6 cellular contexts compared by ENCODE assay signal in the genomic region with DNA sequence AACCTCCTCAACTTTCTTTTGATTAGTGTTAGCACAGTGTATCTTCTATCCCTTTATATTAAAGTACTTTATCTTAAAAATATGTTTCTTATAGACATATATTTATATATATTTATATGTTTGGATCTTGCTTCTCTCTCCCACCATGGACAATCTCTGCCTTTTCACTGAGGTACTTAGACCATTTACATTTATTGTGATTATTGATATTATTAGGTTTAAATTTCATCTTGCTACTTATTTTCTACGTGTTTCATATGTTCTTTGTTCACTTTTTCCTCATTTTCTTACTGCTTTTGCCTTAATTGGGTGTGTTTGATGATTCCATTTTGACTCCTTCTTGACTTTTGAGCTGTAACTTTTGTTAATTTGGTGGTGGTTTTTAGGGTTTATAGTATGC.
"Had no signal": no experiment of that assay in that cellular context is flagged by ENCODE, and none has a peak within 500 bp of the region (broad histone marks: within the 10 kb centered on the region; RNA-seq: fewer than 3 reads in every experiment).

No MANE protein-coding gene starts in this region.

- H3K4me1 ChIP-seq: HAP-1 had no signal

- DNase-seq: GM23248, GOT3, H7, KBM-7 had no signal

- H3K4me3 ChIP-seq: GM23248, HAP-1 had no signal

- H3K27ac ChIP-seq: GM23248 had no signal

- ATAC-seq: HCT116 had no signal

- H3K36me3 ChIP-seq: HAP-1 had no signal
